In the genomic region with DNA sequence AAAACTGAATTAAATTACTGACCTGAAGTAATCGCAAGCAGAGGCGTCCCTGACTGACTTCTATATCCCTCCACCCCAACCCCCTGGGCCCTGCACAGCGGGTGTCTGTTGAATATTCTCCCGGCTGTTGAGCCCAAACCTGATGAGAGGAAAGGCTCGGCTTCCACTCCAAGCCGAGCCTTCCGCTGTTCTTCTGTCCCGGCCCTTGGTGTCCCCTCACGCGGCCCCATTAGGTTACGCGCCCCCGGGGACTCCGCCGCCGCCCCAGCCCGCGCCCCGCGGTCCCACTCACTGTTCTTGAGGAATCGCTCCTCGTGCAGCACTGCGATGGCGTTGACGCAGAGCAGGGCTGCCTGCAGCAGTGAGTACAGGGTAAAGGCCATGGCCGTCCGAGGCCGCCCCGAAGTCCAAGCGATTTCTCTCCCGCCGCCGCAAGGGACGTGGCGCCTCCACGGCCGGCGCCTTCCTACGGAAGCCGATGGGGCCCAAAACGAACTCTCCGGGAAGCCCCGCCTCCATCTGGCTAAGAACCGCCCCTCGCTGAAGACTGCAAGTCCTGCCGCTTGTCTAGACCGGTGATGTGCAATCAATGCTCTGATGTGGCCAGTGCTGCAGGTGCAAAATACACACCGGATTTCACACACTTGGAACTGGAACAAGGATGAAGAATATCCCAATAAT, we compare ENCODE assay signal across 1 cellular context.
TF ChIP-seq lines count a peak whose summit lies in the region.

A gene with protein sequence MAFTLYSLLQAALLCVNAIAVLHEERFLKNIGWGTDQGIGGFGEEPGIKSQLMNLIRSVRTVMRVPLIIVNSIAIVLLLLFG (minus strand): TSS at position 470 of the 681 bp plus-strand sequence. CDS start 87 bp downstream, at position 383.

TF ChIP-seq in HCT116, 20 proteins besides CTCF, POLR2A, EP300 and RAD21 (continued from another document):
- TF ChIP-seq, protein P1, sequence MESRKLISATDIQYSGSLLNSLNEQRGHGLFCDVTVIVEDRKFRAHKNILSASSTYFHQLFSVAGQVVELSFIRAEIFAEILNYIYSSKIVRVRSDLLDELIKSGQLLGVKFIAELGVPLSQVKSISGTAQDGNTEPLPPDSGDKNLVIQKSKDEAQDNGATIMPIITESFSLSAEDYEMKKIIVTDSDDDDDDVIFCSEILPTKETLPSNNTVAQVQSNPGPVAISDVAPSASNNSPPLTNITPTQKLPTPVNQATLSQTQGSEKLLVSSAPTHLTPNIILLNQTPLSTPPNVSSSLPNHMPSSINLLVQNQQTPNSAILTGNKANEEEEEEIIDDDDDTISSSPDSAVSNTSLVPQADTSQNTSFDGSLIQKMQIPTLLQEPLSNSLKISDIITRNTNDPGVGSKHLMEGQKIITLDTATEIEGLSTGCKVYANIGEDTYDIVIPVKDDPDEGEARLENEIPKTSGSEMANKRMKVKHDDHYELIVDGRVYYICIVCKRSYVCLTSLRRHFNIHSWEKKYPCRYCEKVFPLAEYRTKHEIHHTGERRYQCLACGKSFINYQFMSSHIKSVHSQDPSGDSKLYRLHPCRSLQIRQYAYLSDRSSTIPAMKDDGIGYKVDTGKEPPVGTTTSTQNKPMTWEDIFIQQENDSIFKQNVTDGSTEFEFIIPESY (IDR thresholded peaks at IDR 0.05; ENCODE audit: extremely low read depth, insufficient replicate concordance, low read length) = peak; percentile 77
- no peak for TF ChIP-seq FOSL1 (IDR thresholded peaks at IDR 0.05; ENCODE audit: low read depth)
- no peak for TF ChIP-seq SRF (IDR thresholded peaks at IDR 0.05; ENCODE audit: low read depth)
- TF ChIP-seq YY1 (IDR thresholded peaks at IDR 0.05; ENCODE audit: extremely low read depth, insufficient replicate concordance, low read depth, low read length) = peak; percentile 45
- TF ChIP-seq, protein P2, sequence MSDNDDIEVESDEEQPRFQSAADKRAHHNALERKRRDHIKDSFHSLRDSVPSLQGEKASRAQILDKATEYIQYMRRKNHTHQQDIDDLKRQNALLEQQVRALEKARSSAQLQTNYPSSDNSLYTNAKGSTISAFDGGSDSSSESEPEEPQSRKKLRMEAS (IDR thresholded peaks at IDR 0.05) = peak; percentile 63; the same call in 1 of the 2 replicates
- TF ChIP-seq, protein P3, sequence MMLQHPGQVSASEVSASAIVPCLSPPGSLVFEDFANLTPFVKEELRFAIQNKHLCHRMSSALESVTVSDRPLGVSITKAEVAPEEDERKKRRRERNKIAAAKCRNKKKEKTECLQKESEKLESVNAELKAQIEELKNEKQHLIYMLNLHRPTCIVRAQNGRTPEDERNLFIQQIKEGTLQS (IDR thresholded peaks at IDR 0.05) = no peak
- peak; percentile 65; the same call in 1 of the 2 replicates for TF ChIP-seq SIN3A (IDR thresholded peaks at IDR 0.05; ENCODE audit: low read depth)
- TF ChIP-seq TCF7L2 (IDR thresholded peaks at IDR 0.05; ENCODE audit: borderline replicate concordance, extremely low read depth, insufficient read depth, insufficient read length) = no peak
- TF ChIP-seq POLR2AphosphoS5 (IDR thresholded peaks at IDR 0.05; ENCODE audit: low read depth, low read length) = peak; percentile 84
- no peak for TF ChIP-seq EZH2 (IDR thresholded peaks at IDR 0.05)
- TF ChIP-seq CBX3 (IDR thresholded peaks at IDR 0.05; ENCODE audit: low read depth) = no peak
- TF ChIP-seq ZNF274 (IDR thresholded peaks at IDR 0.05; ENCODE audit: low read depth, low read length) = no peak
- peak; percentile 74; the same call in 1 of the 2 replicates for TF ChIP-seq ZFX (IDR thresholded peaks at IDR 0.05)
- 0 out of 2 replicates have a peak, but pooled peaks have one; percentile 16 for TF ChIP-seq CEBPB (IDR thresholded peaks at IDR 0.05; ENCODE audit: low read depth)
- no peak for TF ChIP-seq JUND (IDR thresholded peaks at IDR 0.05)
- no peak for TF ChIP-seq EGR1 (IDR thresholded peaks at IDR 0.05; ENCODE audit: low read depth)
- TF ChIP-seq SP1 (IDR thresholded peaks at IDR 0.05; ENCODE audit: low read depth) = 0 out of 2 replicates have a peak, but pooled peaks have one; percentile 20
TF ChIP-seq in HCT116: peak in this region for 8.
